Comparison of ENCODE assay signal across 15 cellular contexts in the genomic region with DNA sequence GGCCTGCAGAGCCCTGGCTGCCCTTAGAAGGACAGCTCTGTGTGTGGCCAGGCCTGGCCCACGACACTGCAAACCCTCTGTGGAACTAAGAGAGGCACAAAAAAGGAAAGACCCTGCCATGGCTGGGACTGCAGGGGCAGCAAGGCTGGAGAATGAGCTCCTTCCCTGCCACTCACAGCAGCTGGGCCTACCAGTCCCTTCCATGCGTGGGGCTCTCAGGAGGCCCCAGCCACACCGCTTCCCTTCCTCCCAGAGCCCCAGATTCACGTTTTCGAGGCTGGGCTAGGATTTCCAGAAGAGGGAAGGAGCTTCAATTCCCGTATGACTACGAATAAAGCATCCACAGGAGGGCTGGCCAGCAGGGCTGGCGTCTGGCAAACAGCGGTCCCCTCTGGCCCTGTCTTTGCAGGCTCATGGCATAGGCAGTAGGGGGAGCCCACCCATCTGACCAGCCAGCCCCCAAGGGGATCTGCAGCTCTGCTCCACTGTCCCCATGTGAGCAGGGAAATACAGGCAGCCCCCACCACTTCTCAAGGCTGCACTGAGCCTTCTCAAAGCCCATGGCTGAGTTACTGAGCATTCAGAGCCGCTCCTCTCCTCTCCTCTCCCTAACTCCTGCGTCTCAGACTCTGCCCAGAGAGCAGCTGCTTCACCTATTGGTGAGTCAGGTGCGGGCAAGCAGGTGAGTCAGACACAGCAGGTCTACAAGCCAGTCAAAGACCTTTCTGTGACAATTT. TPM values are rescaled to one million over a fixed set of nuclear protein-coding genes. Genes with fewer than 3 reads are reported as not detected.
DNase-seq lines count a peak whose midpoint lies in the region; ATAC-seq and TF ChIP-seq lines count a peak whose summit lies in the region.
"Had no signal": no experiment of that assay in that cellular context is flagged by ENCODE, and none has a peak within 500 bp of the region (broad histone marks: within the 10 kb centered on the region; RNA-seq: fewer than 3 reads in every experiment).

No MANE protein-coding gene starts in this region.

- H3K36me3 ChIP-seq in heart left ventricle (no peaks in the 10 kb centered on the region), right atrium auricular region (no peaks in the 10 kb centered on the region), muscle layer of duodenum (ENCODE audit: control insufficient read depth in 1 of 2, insufficient read depth in 2 of 2, low read length in 2 of 2) (no peaks in the 10 kb centered on the region)
- H3K36me3 ChIP-seq: neutrophil, tibial nerve had no signal

- no peaks in the 10 kb centered on the region for H3K27me3 ChIP-seq in heart left ventricle
- no peaks in the 10 kb centered on the region for H3K27me3 ChIP-seq in right atrium auricular region
- H3K27me3 ChIP-seq in muscle layer of duodenum (ENCODE audit: low read depth, low read length): no peaks in the 10 kb centered on the region
- H3K27me3 ChIP-seq: neutrophil, SJCRH30, tibial nerve had no signal

- ATAC-seq in heart left ventricle: peak in 3 of 4 donors; percentile 19 to 59 (median 55)
- ATAC-seq in HG02840 (IDR thresholded peaks at IDR 0.05; ENCODE audit: low FRiP score, unreplicated experiment): no peak
- no peak for ATAC-seq in stimulated activated naive CD8-positive, alpha-beta T cell treated with anti-CD3 and anti-CD28 coated beads, Interleukin-15, Interleukin-2, amounts not matched to agents 100 U/mL and 50 U/mL, for 24 hours
- no peak for ATAC-seq in HG02763 (IDR thresholded peaks at IDR 0.05; ENCODE audit: unreplicated experiment)

- H3K27ac ChIP-seq in heart left ventricle (peak overlapping the region in 6 of 12 donors; percentile 3 to 57 (median 48)), right atrium auricular region (peak overlapping the region in 1 of 2 donors; percentile 59), muscle layer of duodenum (ENCODE audit: low read length) (peak overlapping the region; percentile 62)
- H3K27ac ChIP-seq: neutrophil, SJCRH30, tibial nerve had no signal

- DNase-seq in heart left ventricle: no peak
- DNase-seq in right atrium auricular region (ENCODE audit: low spot score): no peak
- no peak for DNase-seq in epithelial cell of proximal tubule (ENCODE audit: low read depth)
- DNase-seq in NCI-H2107 treated with DMSO at 0.1 percent for 48 hours (lab: John Stamatoyannopoulos, UW; ENCODE audit: unreplicated experiment): no peak
- no peak for DNase-seq in stimulated activated naive CD8-positive, alpha-beta T cell treated with anti-CD3 and anti-CD28 coated beads, Interleukin-15, Interleukin-2, amounts not matched to agents 100 U/mL and 50 U/mL, for 24 hours
- DNase-seq: activated CD4-positive, alpha-beta T cell treated with anti-CD3 and anti-CD28 coated beads for 4 hours; KBM-7; NCI-H226; SJCRH30; stimulated activated CD4-positive, alpha-beta T cell treated with anti-CD3 and anti-CD28 coated beads, Interleukin-4, amount 100 ng/mL, for 4 hours had no signal

- H3K4me3 ChIP-seq in heart left ventricle (no peak overlapping the region), right atrium auricular region (no peak overlapping the region), epithelial cell of proximal tubule (ENCODE audit: low read depth, low read length) (no peak overlapping the region), muscle layer of duodenum (ENCODE audit: low read depth in 1 of 2, low read length in 2 of 2) (peak overlapping the region; percentile 30 to 40)
- H3K4me3 ChIP-seq: SJCRH30, tibial nerve had no signal

- H3K9me3 ChIP-seq in heart left ventricle: no peaks in the 10 kb centered on the region
- H3K9me3 ChIP-seq in right atrium auricular region: no peaks in the 10 kb centered on the region
- no peaks in the 10 kb centered on the region for H3K9me3 ChIP-seq in muscle layer of duodenum (ENCODE audit: control insufficient read depth in 1 of 2, low read length in 2 of 2)
- H3K9me3 ChIP-seq: neutrophil, SJCRH30, tibial nerve had no signal

- TF ChIP-seq CTCF in heart left ventricle (IDR thresholded peaks at IDR 0.05) (peak in 2 of 12 donors; percentile 4 to 8), right atrium auricular region (IDR thresholded peaks at IDR 0.05) (no peak), epithelial cell of proximal tubule (conservative IDR thresholded peaks at IDR 0.05; ENCODE audit: low read depth, low read length) (peak; percentile 14)

- H3K4me1 ChIP-seq in heart left ventricle (peaks cover 0 to 42% (median 9%) of the 10 kb centered on the region in 12 donors), right atrium auricular region (peaks cover 0 to 53% of the 10 kb centered on the region in 2 donors), muscle layer of duodenum (ENCODE audit: control insufficient read depth in 1 of 2, insufficient read depth in 2 of 2, low read length in 2 of 2) (peaks cover 0 to 17% of the 10 kb centered on the region in 2 donors)
- H3K4me1 ChIP-seq: SJCRH30 had no signal

- intact Hi-C loops in heart left ventricle (cut with DNase I): loop anchor here in 1 of 10 donors (10.0 kb wide), 2 partner anchors 67 to 73 kb away; no protein-coding TSS in a partner anchor

- TF ChIP-seq POLR2A in heart left ventricle (IDR thresholded peaks at IDR 0.05): no peak

- 81 to 90% (median 85%) methylated on average over 11 to 12 of the region's 12 CpGs for WGBS in heart left ventricle, 4 donors

RNA-seq across cellular contexts. Expression of a gene that starts 53.1 kb away (rescaled TPM):
- total RNA-seq in heart left ventricle (1 to 10 TPM; 1.6 to 7.1 (median 2.9) TPM), right atrium auricular region (1 to 10 TPM; 3.7 to 4.8 TPM), epithelial cell of proximal tubule (6.5 and 13.5 TPM in 2 replicates)
- 1 to 10 TPM in 1 of 2 donors, under 1 TPM in 1; 0.78 to 4.2 TPM for polyA plus RNA-seq in heart left ventricle

Comparison
In these comparisons a context has a peak if more than half of its experiments do, and no peak if none do; other contexts are left out.
1. ATAC-seq: peak in heart left ventricle (3 of 4); none in HG02840 (single experiment), stimulated activated naive CD8-positive, alpha-beta T cell treated with anti-CD3 and anti-CD28 coated beads, Interleukin-15, Interleukin-2, amounts not matched to agents 100 U/mL and 50 U/mL, for 24 hours (single experiment) and HG02763 (single experiment).
2. H3K4me3 ChIP-seq: peak in muscle layer of duodenum (2 of 2); none in heart left ventricle (0 of 12), right atrium auricular region (0 of 2) and epithelial cell of proximal tubule (single experiment).